35 cellular contexts compared by ENCODE assay signal in the genomic region with DNA sequence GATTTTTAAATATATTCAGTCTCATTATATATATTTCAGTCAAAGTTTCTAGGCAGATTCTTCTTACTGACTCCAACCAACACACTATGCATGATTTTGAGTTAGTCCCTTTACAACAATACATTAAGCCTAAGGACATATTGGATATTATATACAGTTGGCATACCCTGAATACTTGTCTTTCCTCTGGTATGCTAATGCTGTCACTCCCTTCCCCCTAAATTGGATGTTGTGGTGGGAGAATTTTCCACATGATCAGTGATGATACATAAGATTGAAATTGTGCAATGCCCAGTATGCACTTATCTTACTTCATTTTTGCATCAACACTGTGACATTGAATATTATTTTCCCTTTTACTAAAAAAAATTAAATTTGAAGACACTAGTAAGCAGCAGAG.
DNase-seq lines count a peak whose midpoint lies in the region; FAIRE-seq and TF ChIP-seq lines count a peak whose summit lies in the region.
"Had no signal": no experiment of that assay in that cellular context is flagged by ENCODE, and none has a peak within 500 bp of the region (broad histone marks: within the 10 kb centered on the region; RNA-seq: fewer than 3 reads in every experiment).

No MANE protein-coding gene starts in this region.

- dilution Hi-C loops in mammary epithelial cell (cut with HindIII; ENCODE audit: low sequenced_read_pairs): no loop called here

- CTCF ChIA-PET in MCF 10A (lab: Yijun Ruan, JAX) (interaction anchor here (1.4 kb wide), 1 partner anchor 20 kb away, joined by 7 read pairs; no protein-coding TSS in a partner anchor), mammary epithelial cell (lab: Charles Lee; ENCODE audit: low non-redundant PET) (no interaction called here)

- H3K27ac ChIP-seq in mammary epithelial cell (ENCODE audit: insufficient read depth, low read depth, low read length): no peak overlapping the region
- H3K27ac ChIP-seq: colonic mucosa, esophagus squamous epithelium, right atrium auricular region, RWPE1, spleen, suprapubic skin, WERI-Rb-1 had no signal

- H3K9me3 ChIP-seq in mammary epithelial cell (replicated peaks; ENCODE audit: insufficient read depth, low read length): no peaks in the 10 kb centered on the region
- H3K9me3 ChIP-seq: BE2C, colonic mucosa, right atrium auricular region, suprapubic skin had no signal

- POLR2A ChIA-PET in MCF 10A (lab: Yijun Ruan, JAX): no interaction called here

- no peaks in the 10 kb centered on the region for H3K4me1 ChIP-seq in mammary epithelial cell (ENCODE audit: insufficient read depth, low read length)
- H3K4me1 ChIP-seq: BE2C, colonic mucosa, esophagus squamous epithelium, right atrium auricular region, spleen, suprapubic skin had no signal

- H4K20me1 ChIP-seq in mammary epithelial cell (ENCODE audit: insufficient read depth, low read length): no peaks in the 10 kb centered on the region

- no peaks in the 10 kb centered on the region for H3K79me2 ChIP-seq in mammary epithelial cell (ENCODE audit: insufficient read depth, low read length)

- no peak overlapping the region for H3K4me3 Mint-ChIP-seq in MCF 10A (ENCODE audit: unreplicated experiment)
- H3K4me3 Mint-ChIP-seq: activated naive CD8-positive, alpha-beta T cell; effector memory CD8-positive, alpha-beta T cell; GM23338; memory B cell; naive B cell; stimulated activated memory B cell treated with anti-CD40 and anti-IgM and Interleukin-4, amounts not matched to agents 10 μg/mL and 1 μg/mL and 100 μg/mL, for 72 hours had no signal

- no peak overlapping the region for H2AFZ ChIP-seq in mammary epithelial cell (ENCODE audit: low read depth, low read length)
- H2AFZ ChIP-seq: GM23338 had no signal

- BruUV-seq in MCF 10A (replicated peaks; lab: Mats Ljungman, UMichigan) (no TSS peak), mammary epithelial cell (replicated peaks; lab: Mats Ljungman, UMichigan) (no TSS peak)

- peak; percentile 18 for DNase-seq in MCF 10A (ENCODE audit: unreplicated experiment)
- DNase-seq in mammary epithelial cell: no peak
- peak; percentile 75 for DNase-seq in amniotic epithelial cell (ENCODE audit: low read depth)
- peak; percentile 49 for DNase-seq in fibroblast of pulmonary artery (ENCODE audit: low read depth)
- no peak for DNase-seq in urothelium cell line (ENCODE audit: low spot score)
- DNase-seq in stimulated activated CD4-positive, alpha-beta T cell treated with anti-CD3 and anti-CD28 coated beads, Interleukin-12 subunit alpha, Interleukin-12 subunit beta, amount 100 ng/mL, for 4 hours: no peak
- DNase-seq in cerebellar nuclear complex (lab: John Stamatoyannopoulos, UW): no peak
- DNase-seq in epidermal melanocyte (ENCODE audit: insufficient read length, low spot score): no peak
- DNase-seq: 8988T; activated CD4-positive, alpha-beta T cell treated with anti-CD3 and anti-CD28 coated beads, Interleukin-2, amount 50 U/mL, for 4 hours; activated CD8-positive, alpha-beta memory T cell treated with anti-CD3 and anti-CD28 coated beads, Interleukin-2, amount 50 U/mL, for 4 hours; BE2C; colonic mucosa; effector memory CD8-positive, alpha-beta T cell; esophagus squamous epithelium; Karpas-422; left colon; naive B cell; NCI-H1105; NCI-H2029 treated with DMSO at 0.1 percent for 48 hours; NCI-H2227 treated with DMSO at 0.1 percent for 48 hours; NCI-H774; spleen; stimulated activated CD4-positive, alpha-beta T cell treated with anti-CD3 and anti-CD28 coated beads, Interleukin-4, amount 100 ng/mL, for 1 hour; T-helper 2 cell had no signal

- H3K4me1 Mint-ChIP-seq in MCF 10A (ENCODE audit: insufficient read depth, unreplicated experiment): no peaks in the 10 kb centered on the region
- H3K4me1 Mint-ChIP-seq: GM23338; memory B cell; naive B cell; stimulated activated memory B cell treated with anti-CD40 and anti-IgM and Interleukin-4, amounts not matched to agents 10 μg/mL and 1 μg/mL and 100 μg/mL, for 72 hours had no signal

- H3K4me3 ChIP-seq in mammary epithelial cell (replicated peaks in 1 of 3; ENCODE audit: insufficient read depth in 1 of 3, low read depth in 2 of 3, low read length in 3 of 3): no peak overlapping the region
- H3K4me3 ChIP-seq in fibroblast of pulmonary artery (replicated peaks; ENCODE audit: low read depth, low read length): no peak overlapping the region
- H3K4me3 ChIP-seq: colonic mucosa, esophagus squamous epithelium, GM23338, right atrium auricular region, spleen, suprapubic skin had no signal

- FAIRE-seq in urothelium cell line (lab: Jason Lieb, UNC): peak; percentile 62
- FAIRE-seq: GM18507 had no signal

- H3K9me3 Mint-ChIP-seq in MCF 10A (ENCODE audit: unreplicated experiment): no peaks in the 10 kb centered on the region
- H3K9me3 Mint-ChIP-seq: GM23338; naive B cell; stimulated activated memory B cell treated with anti-CD40 and anti-IgM and Interleukin-4, amounts not matched to agents 10 μg/mL and 1 μg/mL and 100 μg/mL, for 72 hours had no signal

- no peaks in the 10 kb centered on the region for H3K27me3 Mint-ChIP-seq in MCF 10A (ENCODE audit: insufficient read depth, unreplicated experiment)
- H3K27me3 Mint-ChIP-seq: activated naive CD8-positive, alpha-beta T cell; effector memory CD8-positive, alpha-beta T cell; memory B cell; naive B cell; stimulated activated memory B cell treated with anti-CD40 and anti-IgM and Interleukin-4, amounts not matched to agents 10 μg/mL and 1 μg/mL and 100 μg/mL, for 72 hours had no signal

- TF ChIP-seq CTCF in MCF 10A (IDR thresholded peaks at IDR 0.05; ENCODE audit: unreplicated experiment) (no peak), mammary epithelial cell (conservative IDR thresholded peaks at IDR 0.05 in 1 of 2, IDR thresholded peaks at IDR 0.05 in 1 of 2; ENCODE audit: extremely low read depth in 1 of 2, insufficient read depth in 1 of 2, low read depth in 1 of 2, low read length in 2 of 2) (no peak), fibroblast of pulmonary artery (IDR thresholded peaks at IDR 0.05; ENCODE audit: low read length, missing control alignments) (no peak)

- intact Hi-C loops in MCF 10A (cut with micrococcal nuclease): no loop called here
- intact Hi-C loops in mammary epithelial cell (cut with micrococcal nuclease): no loop called here

- H3K36me3 ChIP-seq in mammary epithelial cell (ENCODE audit: insufficient read depth, low read length): no peaks in the 10 kb centered on the region
- H3K36me3 ChIP-seq: BE2C, colonic mucosa, esophagus squamous epithelium, right atrium auricular region, spleen, suprapubic skin, WERI-Rb-1 had no signal

- H3K9ac ChIP-seq in mammary epithelial cell (ENCODE audit: insufficient read depth, low read length): no peak overlapping the region

- H3K4me2 ChIP-seq in mammary epithelial cell (ENCODE audit: insufficient read depth, low read depth, low read length): no peak overlapping the region
- H3K4me2 ChIP-seq: GM23338 had no signal

- in situ Hi-C loops in mammary epithelial cell (cut with MboI; ENCODE audit: low sequenced_read_pairs in 2 of 2): loop anchor here in 1 of 2 donors (25.0 kb wide), 1 partner anchor 943 kb away; a partner anchor contains a TSS

- H3K27ac Mint-ChIP-seq in MCF 10A (ENCODE audit: low read depth, unreplicated experiment): no peak overlapping the region
- H3K27ac Mint-ChIP-seq: activated naive CD8-positive, alpha-beta T cell; activated T-helper 2 cell treated with anti-CD3 and anti-CD28 coated beads, Interferon-gamma antibody, Interleukin-2, Interleukin-4, amounts not matched to agents 10 μg/mL and 5 μg/mL and 100 μg/mL, durations not matched to agents 14 hours and 24 hours and 36 hours; effector memory CD8-positive, alpha-beta T cell; GM23338; memory B cell; naive B cell; stimulated activated memory B cell treated with anti-CD40 and anti-IgM and Interleukin-4, amounts not matched to agents 10 μg/mL and 1 μg/mL and 100 μg/mL, for 72 hours had no signal

- no peaks in the 10 kb centered on the region for H3K36me3 Mint-ChIP-seq in MCF 10A (ENCODE audit: insufficient read depth, unreplicated experiment)
- H3K36me3 Mint-ChIP-seq: activated naive CD8-positive, alpha-beta T cell; memory B cell; naive B cell; stimulated activated memory B cell treated with anti-CD40 and anti-IgM and Interleukin-4, amounts not matched to agents 10 μg/mL and 1 μg/mL and 100 μg/mL, for 72 hours had no signal

- no peaks in the 10 kb centered on the region for H3K27me3 ChIP-seq in mammary epithelial cell (ENCODE audit: insufficient read depth, low read length)
- H3K27me3 ChIP-seq: BE2C, colonic mucosa, right atrium auricular region, spleen, suprapubic skin had no signal

Comparison
In these comparisons a context has a peak if more than half of its experiments do, and no peak if none do; other contexts are left out.
1. DNase-seq: peak in MCF 10A (single experiment), amniotic epithelial cell (single experiment) and fibroblast of pulmonary artery (single experiment); none in mammary epithelial cell (single experiment), urothelium cell line (single experiment), stimulated activated CD4-positive, alpha-beta T cell treated with anti-CD3 and anti-CD28 coated beads, Interleukin-12 subunit alpha, Interleukin-12 subunit beta, amount 100 ng/mL, for 4 hours (single experiment), cerebellar nuclear complex (0 of 2) and epidermal melanocyte (single experiment).